ENCODE assay signal across 11 cellular contexts in the genomic region with DNA sequence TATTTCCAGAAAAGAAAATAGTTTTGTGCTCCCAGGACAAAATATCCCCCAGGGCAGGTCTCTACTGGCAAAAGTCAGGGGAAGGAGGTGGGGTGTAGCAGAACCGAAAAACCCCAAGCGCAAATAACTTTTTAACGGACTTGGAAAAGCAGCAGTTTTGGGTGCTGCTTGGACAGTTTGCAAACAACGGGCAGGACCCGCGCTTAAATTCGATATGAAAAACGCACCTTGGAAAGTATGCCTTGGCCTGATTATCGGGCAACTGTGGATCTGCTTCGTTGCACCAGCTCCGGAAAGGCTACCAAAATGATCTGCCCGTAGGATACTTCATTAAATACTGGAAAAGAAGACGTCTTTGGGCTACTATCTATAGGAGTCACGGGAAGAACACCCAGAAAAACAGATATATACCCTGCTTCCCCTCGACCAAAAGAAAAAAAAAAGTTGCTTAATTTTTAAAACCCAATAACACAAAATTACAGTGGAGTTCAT. TPM values are rescaled to one million over a fixed set of nuclear protein-coding genes. Genes with fewer than 3 reads are reported as not detected.
A peak's percentile ranks its signal among the peaks of the same experiment; 100 is the strongest.
DNase-seq lines count a peak whose midpoint lies in the region; ATAC-seq and TF ChIP-seq lines count a peak whose summit lies in the region.
"Had no signal": no experiment of that assay in that cellular context is flagged by ENCODE, and none has a peak within 500 bp of the region (broad histone marks: within the 10 kb centered on the region; RNA-seq: fewer than 3 reads in every experiment).

No MANE protein-coding gene starts in this region.

- 0 out of 3 replicates have a peak, but pooled peaks cover 4% of the 10 kb centered on the region for H3K36me3 Mint-ChIP-seq in GM23338 (ENCODE audit: low read depth)
- peaks cover 4% of the 10 kb centered on the region for H3K36me3 Mint-ChIP-seq in brain

- H3K27me3 ChIP-seq in GM23338 (ENCODE audit: insufficient read depth) (peaks cover 89% of the 10 kb centered on the region), iPS-20b (ENCODE audit: insufficient read depth, low read length) (peaks cover 77% of the 10 kb centered on the region), skeletal muscle satellite cell (ENCODE audit: control insufficient read depth, insufficient read depth, low read length) (peaks cover 54% of the 10 kb centered on the region)
- peaks cover 20% of the 10 kb centered on the region for H3K27me3 ChIP-seq in effector memory CD4-positive, alpha-beta T cell (replicated peaks; ENCODE audit: control insufficient read depth, insufficient read depth, low read length, poor library complexity, severe bottlenecking)

- DNase-seq in GM23338 (ENCODE audit: low spot score), result no peak
- no peak for DNase-seq in effector memory CD4-positive, alpha-beta T cell
- no peak for DNase-seq in left lobe of liver (ENCODE audit: low spot score)
- DNase-seq: activated naive CD4-positive, alpha-beta T cell treated with Interleukin-2 at 50 U/mL for 16 hours; DMS79; NCI-H510A had no signal

- H3K4me2 ChIP-seq in GM23338 (peak overlapping the region; percentile 89), skeletal muscle satellite cell (ENCODE audit: low read length) (peak overlapping the region; percentile 87)

- peaks cover 16% of the 10 kb centered on the region for H3K4me1 ChIP-seq in GM23338 (ENCODE audit: insufficient read depth)
- peaks cover 4% of the 10 kb centered on the region for H3K4me1 ChIP-seq in iPS-20b (ENCODE audit: insufficient read depth, low read length)
- H3K4me1 ChIP-seq in skeletal muscle satellite cell (ENCODE audit: control insufficient read depth, insufficient read depth, low read length), result peaks cover 22% of the 10 kb centered on the region
- peaks cover 13% of the 10 kb centered on the region for H3K4me1 ChIP-seq in effector memory CD4-positive, alpha-beta T cell (ENCODE audit: control insufficient read depth, insufficient read depth, low read length, poor library complexity, severe bottlenecking)

- no peaks in the 10 kb centered on the region; the same call in 1 of the 2 replicates for H3F3A ChIP-seq in GM23338 (replicated peaks; ENCODE audit: low read depth)

- no peak for TF ChIP-seq CTCF in GM23338 (conservative IDR thresholded peaks at IDR 0.05; ENCODE audit: low read depth in 2 of 2)
- TF ChIP-seq CTCF in brain (conservative IDR thresholded peaks at IDR 0.05), result no peak

- H3K9ac ChIP-seq in iPS-20b (ENCODE audit: low read depth, low read length), result peak overlapping the region; percentile 17; the same call in 1 of the 2 replicates
- no peak overlapping the region for H3K9ac ChIP-seq in skeletal muscle satellite cell (ENCODE audit: low read depth, low read length)

- H4K20me1 ChIP-seq in GM23338 (replicated peaks; ENCODE audit: insufficient read depth), result no peaks in the 10 kb centered on the region

- peak overlapping the region; percentile 77 for H3K4me3 ChIP-seq in GM23338
- peak overlapping the region; percentile 81 for H3K4me3 ChIP-seq in iPS-20b (ENCODE audit: low read length)
- no peak overlapping the region for H3K4me3 ChIP-seq in skeletal muscle satellite cell (ENCODE audit: low read length)
- no peak overlapping the region for H3K4me3 ChIP-seq in effector memory CD4-positive, alpha-beta T cell (ENCODE audit: insufficient read depth, low read depth, low read length, poor library complexity, severe bottlenecking)

- H3K27me3 Mint-ChIP-seq in GM23338 (ENCODE audit: insufficient read depth, low read depth, poor library complexity) (peaks cover 61% of the 10 kb centered on the region), brain (peaks cover 63% of the 10 kb centered on the region)

- peak overlapping the region; percentile 67 for H3K4me3 Mint-ChIP-seq in GM23338
- peak overlapping the region; percentile 71 to 79 (median 75) for H3K4me3 Mint-ChIP-seq in brain

- H3K4me1 Mint-ChIP-seq in GM23338, result peaks cover 25% of the 10 kb centered on the region
- peaks cover 26% of the 10 kb centered on the region for H3K4me1 Mint-ChIP-seq in brain

- H3K36me3 ChIP-seq in GM23338 (ENCODE audit: insufficient read depth), result no peaks in the 10 kb centered on the region
- no peaks in the 10 kb centered on the region for H3K36me3 ChIP-seq in iPS-20b (ENCODE audit: insufficient read depth, low read depth, low read length)
- H3K36me3 ChIP-seq in skeletal muscle satellite cell (ENCODE audit: insufficient read depth, low read length), result no peaks in the 10 kb centered on the region
- no peaks in the 10 kb centered on the region for H3K36me3 ChIP-seq in effector memory CD4-positive, alpha-beta T cell (ENCODE audit: control insufficient read depth, insufficient read depth, low read length)

- H3K27ac ChIP-seq in GM23338 (ENCODE audit: low read depth), result no peak overlapping the region
- H3K27ac ChIP-seq in iPS-20b (ENCODE audit: low read length), result no peak overlapping the region
- H3K27ac ChIP-seq in effector memory CD4-positive, alpha-beta T cell (ENCODE audit: insufficient read depth, low read length, poor library complexity, severe bottlenecking), result no peak overlapping the region

- no peak overlapping the region for H3K27ac Mint-ChIP-seq in GM23338
- peak overlapping the region in 1 of 5 experiments; percentile 0 for H3K27ac Mint-ChIP-seq in brain

- peak overlapping the region; percentile 88 for H2AFZ ChIP-seq in GM23338

- H3K9me3 ChIP-seq in iPS-20b (ENCODE audit: insufficient read depth, low read depth, low read length) (no peaks in the 10 kb centered on the region), skeletal muscle satellite cell (replicated peaks; ENCODE audit: low read length) (no peaks in the 10 kb centered on the region)
- H3K9me3 ChIP-seq in effector memory CD4-positive, alpha-beta T cell (ENCODE audit: control insufficient read depth, low read length), result no peaks in the 10 kb centered on the region

- no peaks in the 10 kb centered on the region for H3K9me2 ChIP-seq in GM23338 (ENCODE audit: insufficient read depth)

- no peak for ATAC-seq in GM23338
- no peak for ATAC-seq in GM21423 (IDR thresholded peaks at IDR 0.05; ENCODE audit: unreplicated experiment)
- ATAC-seq in left lobe of liver, result no peak
- ATAC-seq in HG03095 (IDR thresholded peaks at IDR 0.05; ENCODE audit: unreplicated experiment), result no peak

- H3K79me2 ChIP-seq in GM23338 (replicated peaks; ENCODE audit: insufficient read depth), result no peaks in the 10 kb centered on the region

- H3K9me3 Mint-ChIP-seq in GM23338 (no peaks in the 10 kb centered on the region; the same call in 2 of the 3 replicates), brain (no peaks in the 10 kb centered on the region)

TF ChIP-seq in GM23338, 12 proteins besides CTCF, POLR2A, EP300 and RAD21:
- TF ChIP-seq EZH2 (IDR thresholded peaks at IDR 0.05; ENCODE audit: low read depth, unreplicated experiment) (peak; percentile 85), EZH2phosphoT487 (IDR thresholded peaks at IDR 0.05; ENCODE audit: unreplicated experiment) (no peak), POLR2AphosphoS5 (IDR thresholded peaks at IDR 0.05; ENCODE audit: low read depth) (no peak), NANOG (IDR thresholded peaks at IDR 0.05; ENCODE audit: borderline replicate concordance) (no peak), JUNB (IDR thresholded peaks at IDR 0.05; ENCODE audit: unreplicated experiment) (no peak), STAT1 (IDR thresholded peaks at IDR 0.05; ENCODE audit: unreplicated experiment) (no peak)

RNA-seq across cellular contexts. Expression of gene KCTD1, which starts 2.9 kb away (rescaled TPM):
- 15.4 and 20.5 TPM in 2 replicates for total RNA-seq in GM23338 (2014; rRNA removed; shearing (Covaris generic))
- polyA plus RNA-seq in GM23338 (2016; fragmentation: Nextera tagmentation; extraction: Ambion mirVana) (7.1 and 8.9 TPM in 2 replicates), brain (ENCODE audit: insufficient read depth, low read depth, low replicate concordance) (27.6 TPM)
- total RNA-seq in skeletal muscle satellite cell (2012; rRNA removed), result 7.2 and 8.9 TPM in 2 replicates
- total RNA-seq in left lobe of liver, result 5.0 TPM

Comparison
In these comparisons a context has a peak if more than half of its experiments do, and no peak if none do; other contexts are left out.
1. H3K4me3 ChIP-seq: peak in GM23338 (single experiment) and iPS-20b (single experiment); none in skeletal muscle satellite cell (single experiment) and effector memory CD4-positive, alpha-beta T cell (single experiment).